ENCODE assay signal across 8 cellular contexts in the genomic region with DNA sequence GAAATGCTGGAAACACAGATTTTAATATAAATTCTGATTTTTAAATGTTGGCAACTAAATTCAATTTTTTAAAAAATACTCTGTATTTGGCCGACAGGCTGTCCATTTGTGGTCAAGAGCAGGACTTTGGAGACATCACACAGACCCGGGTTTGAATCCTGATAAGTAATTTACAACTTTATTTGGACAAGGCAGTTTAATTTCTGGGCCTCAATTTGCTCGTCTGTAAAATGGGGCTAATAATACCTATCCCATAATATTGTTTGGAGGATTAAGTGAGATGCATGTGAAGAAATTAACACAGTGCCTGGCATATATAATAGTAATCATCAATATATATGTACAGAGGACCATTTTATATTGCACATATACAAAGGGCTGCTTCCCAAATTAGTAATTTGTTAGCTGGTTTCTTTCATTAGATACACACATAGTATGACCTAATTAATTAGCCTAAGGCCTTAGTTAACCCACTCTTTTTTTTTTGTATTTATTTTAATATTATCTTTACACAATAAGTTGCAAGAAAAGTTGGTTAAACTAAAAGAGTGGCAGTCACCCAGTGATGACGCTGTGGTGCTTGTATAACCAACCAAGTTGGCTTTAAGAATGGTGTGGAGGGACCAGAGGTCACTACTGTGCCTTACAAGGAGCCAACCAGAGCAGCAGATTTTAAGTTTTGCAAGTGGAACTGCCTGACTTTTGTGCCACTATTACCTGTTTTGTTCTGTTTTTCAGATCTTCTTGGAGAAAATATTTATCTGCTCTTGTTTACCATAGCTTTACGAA. TPM values are rescaled to one million over a fixed set of nuclear protein-coding genes. Genes with fewer than 3 reads are reported as not detected.
DNase-seq lines count a peak whose midpoint lies in the region; ATAC-seq and TF ChIP-seq lines count a peak whose summit lies in the region.

No MANE protein-coding gene starts in this region.

- in situ Hi-C loops in GM23248 (cut with MboI), result no loop called here

- WGBS in GM23248 (ENCODE audit: low coverage in 1 of 2, low lambda C conversion rate in 2 of 2, missing lambda C conversion rate in 2 of 2), 2 experiments, result 27 to 32% methylated on average over 5 of the region's 5 CpGs

- H3K4me2 ChIP-seq in GM23248 (ENCODE audit: unreplicated experiment) (peak overlapping the region; percentile 84), OCI-LY1 (ENCODE audit: low read length) (peak overlapping the region; percentile 89)

- H3K36me3 ChIP-seq in ES-I3 (ENCODE audit: insufficient read depth, low read length), result no peaks in the 10 kb centered on the region; the same call in 1 of the 2 replicates
- H3K36me3 ChIP-seq in GM23248 (ENCODE audit: low read depth), result no peaks in the 10 kb centered on the region
- H3K36me3 ChIP-seq in OCI-LY1 (ENCODE audit: insufficient read depth, low read length), result peaks cover 21% of the 10 kb centered on the region; the same call in 1 of the 2 replicates
- H3K36me3 ChIP-seq in muscle layer of duodenum (ENCODE audit: control insufficient read depth in 1 of 2, insufficient read depth in 2 of 2, low read length in 2 of 2), result no peaks in the 10 kb centered on the region

- H2AFZ ChIP-seq in GM23248, result peak overlapping the region; percentile 97
- H2AFZ ChIP-seq in OCI-LY1 (ENCODE audit: low read length), result no peak overlapping the region; the same call in 1 of the 2 replicates

- H3K9me2 ChIP-seq in GM23248 (ENCODE audit: insufficient read depth) (no peaks in the 10 kb centered on the region), OCI-LY1 (ENCODE audit: low read depth, low read length) (no peaks in the 10 kb centered on the region)

- no peaks in the 10 kb centered on the region for H3K27me3 ChIP-seq in GM23248 (replicated peaks; ENCODE audit: insufficient read depth)
- H3K27me3 ChIP-seq in OCI-LY1 (ENCODE audit: insufficient read depth, low read length), result no peaks in the 10 kb centered on the region
- H3K27me3 ChIP-seq in dorsolateral prefrontal cortex, result no peaks in the 10 kb centered on the region
- no peaks in the 10 kb centered on the region for H3K27me3 ChIP-seq in muscle layer of duodenum (ENCODE audit: low read depth, low read length)

- peak overlapping the region; percentile 96 for H3K4me3 ChIP-seq in GM23248
- peak overlapping the region; percentile 87 for H3K4me3 ChIP-seq in OCI-LY1 (ENCODE audit: low read depth, low read length, poor library complexity, severe bottlenecking)
- H3K4me3 ChIP-seq in dorsolateral prefrontal cortex, result peak overlapping the region; percentile 64 to 99 (median 86)
- peak overlapping the region; percentile 89 to 99 for H3K4me3 ChIP-seq in muscle layer of duodenum (ENCODE audit: low read depth in 1 of 2, low read length in 2 of 2)

- peak overlapping the region; percentile 90 for H3K27ac ChIP-seq in GM23248
- peak overlapping the region; percentile 89 for H3K27ac ChIP-seq in OCI-LY1 (ENCODE audit: low read depth, low read length, poor library complexity, severe bottlenecking)
- H3K27ac ChIP-seq in dorsolateral prefrontal cortex, result peak overlapping the region in 46 of 59 donors; percentile 54 to 94 (median 82)
- peak overlapping the region; percentile 98 for H3K27ac ChIP-seq in muscle layer of duodenum (ENCODE audit: low read length)

- peak overlapping the region; percentile 75; the same call in 1 of the 2 replicates for H3K9ac ChIP-seq in ES-I3 (ENCODE audit: low read depth, low read length)
- H3K9ac ChIP-seq in GM23248, result peak overlapping the region; percentile 99
- peak overlapping the region; percentile 90 for H3K9ac ChIP-seq in OCI-LY1 (ENCODE audit: low read length)

- H3K79me2 ChIP-seq in GM23248 (ENCODE audit: insufficient read depth) (peaks cover 61% of the 10 kb centered on the region), OCI-LY1 (ENCODE audit: insufficient read depth, low read length) (peaks cover 46% of the 10 kb centered on the region)

- DNase-seq in GM23248, result peak; percentile 72
- DNase-seq in dorsolateral prefrontal cortex, result no peak
- DNase-seq in NCI-H510A (lab: John Stamatoyannopoulos, UW), result no peak
- DNase-seq in glomerular visceral epithelial cell (ENCODE audit: extremely low spot score), result no peak

- intact Hi-C loops in dorsolateral prefrontal cortex (cut with DNase I), result loop anchor here in 1 of 2 donors (5.0 kb wide), 1 partner anchor 88 kb away; the partner anchor contains the start of genes CCPG1 and PIERCE2

- H3K4me1 ChIP-seq in ES-I3 (ENCODE audit: insufficient read depth, low read length) (peaks cover 6% of the 10 kb centered on the region), GM23248 (ENCODE audit: insufficient read depth) (peaks cover 12% of the 10 kb centered on the region), OCI-LY1 (ENCODE audit: insufficient read depth, low read length, severe bottlenecking) (peaks cover 50% of the 10 kb centered on the region), muscle layer of duodenum (ENCODE audit: control insufficient read depth in 1 of 2, insufficient read depth in 2 of 2, low read length in 2 of 2) (peaks cover 0 to 20% of the 10 kb centered on the region in 2 donors)

- TF ChIP-seq CTCF in OCI-LY1 (IDR thresholded peaks at IDR 0.05; ENCODE audit: low read length), result no peak
- TF ChIP-seq CTCF in dorsolateral prefrontal cortex (IDR thresholded peaks at IDR 0.05 in 54 of 56, conservative IDR thresholded peaks at IDR 0.05 in 2 of 56; ENCODE audit: low read depth in 1 of 56, partially characterized antibody in 56 of 56), result no peak

- H3F3A ChIP-seq in GM23248 (ENCODE audit: insufficient read depth) (no peaks in the 10 kb centered on the region), OCI-LY1 (ENCODE audit: insufficient read depth, low read length) (peaks cover 6% of the 10 kb centered on the region)

- H4K20me1 ChIP-seq in GM23248 (ENCODE audit: insufficient read depth) (no peaks in the 10 kb centered on the region), OCI-LY1 (ENCODE audit: insufficient read depth, low read length) (no peaks in the 10 kb centered on the region)

- H3K9me3 ChIP-seq in ES-I3 (ENCODE audit: control insufficient read depth, insufficient read depth, low read length), result no peaks in the 10 kb centered on the region
- H3K9me3 ChIP-seq in GM23248 (ENCODE audit: low read depth), result no peaks in the 10 kb centered on the region
- no peaks in the 10 kb centered on the region for H3K9me3 ChIP-seq in OCI-LY1 (ENCODE audit: low read length)
- H3K9me3 ChIP-seq in muscle layer of duodenum (ENCODE audit: control insufficient read depth in 1 of 2, low read length in 2 of 2), result no peaks in the 10 kb centered on the region

- no peak for ATAC-seq in HG02840 (IDR thresholded peaks at IDR 0.05; ENCODE audit: low FRiP score, unreplicated experiment)

RNA-seq across cellular contexts. Expression of gene PIGB, which starts 0.7 kb away (rescaled TPM):
- total RNA-seq in GM23248 (2014; rRNA removed; shearing (Covaris generic)), result 10.4 and 10.6 TPM in 2 replicates
- 17.2 and 18.3 TPM in 2 replicates for polyA plus RNA-seq in GM23248 (2016; fragmentation: Nextera tagmentation; extraction: Ambion mirVana)
- total RNA-seq in dorsolateral prefrontal cortex, result 10 to 100 TPM in 70 of 120 experiments, 1 to 10 TPM in 50; 4.6 to 18.3 (median 10.5) TPM

RNA-seq across cellular contexts. Expression of gene PIGBOS1, which starts 0.8 kb away (rescaled TPM):
- total RNA-seq in GM23248 (2014; rRNA removed; shearing (Covaris generic)), result 13.4 and 30.2 TPM in 2 replicates
- 14.5 and 16.8 TPM in 2 replicates for polyA plus RNA-seq in GM23248 (2016; fragmentation: Nextera tagmentation; extraction: Ambion mirVana)
- 10 to 100 TPM in 38 of 120 experiments, 1 to 10 TPM in 82; 5.4 to 17.6 (median 8.9) TPM for total RNA-seq in dorsolateral prefrontal cortex

RNA-seq across cellular contexts. Expression of gene RAB27A, which starts 30.1 kb away (rescaled TPM):
- 5.4 and 9.5 TPM in 2 replicates for total RNA-seq in GM23248 (2014; rRNA removed; shearing (Covaris generic))
- polyA plus RNA-seq in GM23248 (2016; fragmentation: Nextera tagmentation; extraction: Ambion mirVana), result 9.0 and 9.1 TPM in 2 replicates
- total RNA-seq in dorsolateral prefrontal cortex, result 10 to 100 TPM in 43 of 120 experiments, 1 to 10 TPM in 77; 4.1 to 18.9 (median 8.6) TPM
